ENCODE assay signal across 10 cellular contexts in genomic region chr1:148362930-148363810, GRCh38.
DNase-seq lines count a peak whose midpoint lies in the region; ATAC-seq and TF ChIP-seq lines count a peak whose summit lies in the region.
"Had no signal": no experiment of that assay in that cellular context is flagged by ENCODE, and none has a peak within 500 bp of the region (broad histone marks: within the 10 kb centered on the region; RNA-seq: fewer than 3 reads in every experiment).

No MANE protein-coding gene starts in this region.

- H3K4me3 ChIP-seq in Panc1 (ENCODE audit: low read depth in 2 of 2, low read length in 2 of 2) (peak overlapping the region; percentile 32 to 42), cardiac fibroblast (replicated peaks in 1 of 2; ENCODE audit: low read depth in 2 of 2, low read length in 2 of 2) (peak overlapping the region; percentile 27 to 37)

- H3K4me1 ChIP-seq in ES-I3 (ENCODE audit: insufficient read depth, low read length) (peaks cover 4% of the 10 kb centered on the region; the same call in 1 of the 2 replicates), Panc1 (ENCODE audit: control insufficient read depth, insufficient read depth, low read length) (peaks cover 3% of the 10 kb centered on the region)

- peak overlapping the region; percentile 32; the same call in 1 of the 2 replicates for H3K9ac ChIP-seq in ES-I3 (ENCODE audit: low read depth, low read length)

- intact Hi-C loops in Panc1 (cut with micrococcal nuclease; ENCODE audit: unreplicated experiment), result no loop called here

- CTCF ChIA-PET in Panc1 (lab: Charles Lee), result no interaction called here

- no TSS peak for BruUV-seq in Panc1 (replicated peaks; lab: Mats Ljungman, UMichigan)

- in situ Hi-C loops in Panc1 (cut with HindIII; ENCODE audit: low pct_unique_long_range_greater_than_20kb, low sequenced_read_pairs), result no loop called here

- H3K36me3 ChIP-seq in ES-I3 (ENCODE audit: insufficient read depth, low read length) (no peaks in the 10 kb centered on the region), Panc1 (ENCODE audit: control insufficient read depth, insufficient read depth, low read length) (no peaks in the 10 kb centered on the region)

- H3K27ac Mint-ChIP-seq in nephron, result no peak overlapping the region

- no peak for ATAC-seq in Panc1

- H3K4me3 Mint-ChIP-seq in nephron, result peak overlapping the region; percentile 77 to 83 (median 83)

- no peaks in the 10 kb centered on the region for H3K36me3 Mint-ChIP-seq in nephron (ENCODE audit: low read depth)

- H3K27ac ChIP-seq in Panc1 (ENCODE audit: low read length), result peak overlapping the region; percentile 61; the same call in 1 of the 2 replicates

- H3K27me3 Mint-ChIP-seq in nephron (ENCODE audit: low read depth), result peaks cover 62% of the 10 kb centered on the region

- H3K27me3 ChIP-seq in Panc1 (ENCODE audit: control insufficient read depth, insufficient read depth, low read length), result no peaks in the 10 kb centered on the region

- TF ChIP-seq CTCF in Panc1 (IDR thresholded peaks at IDR 0.05) (no peak), cardiac fibroblast (IDR thresholded peaks at IDR 0.05; ENCODE audit: low read depth, low read length) (no peak), nephron (IDR thresholded peaks at IDR 0.05; ENCODE audit: unreplicated experiment in 3 of 3) (no peak)

- H3K9me3 Mint-ChIP-seq in nephron, result no peaks in the 10 kb centered on the region

- POLR2A ChIA-PET in Panc1 (lab: Charles Lee), result interaction anchor here (1.1 kb wide), 1 partner anchor 25 kb away, joined by 4 read pairs; no protein-coding TSS in a partner anchor

- no peaks in the 10 kb centered on the region for H3K9me3 ChIP-seq in ES-I3 (ENCODE audit: control insufficient read depth, insufficient read depth, low read length)
- H3K9me3 ChIP-seq in Panc1 (ENCODE audit: control insufficient read depth, insufficient read depth, low read depth, low read length), result no peaks in the 10 kb centered on the region

- peaks cover 12% of the 10 kb centered on the region for H3K4me1 Mint-ChIP-seq in nephron

- DNase-seq in Panc1 (ENCODE audit: low read depth, low spot score) (no peak), cardiac fibroblast (ENCODE audit: low read depth in 2 of 2) (no peak), NCI-H2196 treated with DMSO at 0.1 percent for 48 hours (lab: John Stamatoyannopoulos, UW; ENCODE audit: unreplicated experiment) (no peak), cerebellar cortex (ENCODE audit: low spot score) (no peak), retina (no peak), DMS79 treated with DMSO at 0.1 percent for 48 hours (lab: John Stamatoyannopoulos, UW) (no peak)
- DNase-seq: NCI-H226, SW 1271 had no signal
